Comparison of ENCODE assay signal across 8 cellular contexts in the genomic region with DNA sequence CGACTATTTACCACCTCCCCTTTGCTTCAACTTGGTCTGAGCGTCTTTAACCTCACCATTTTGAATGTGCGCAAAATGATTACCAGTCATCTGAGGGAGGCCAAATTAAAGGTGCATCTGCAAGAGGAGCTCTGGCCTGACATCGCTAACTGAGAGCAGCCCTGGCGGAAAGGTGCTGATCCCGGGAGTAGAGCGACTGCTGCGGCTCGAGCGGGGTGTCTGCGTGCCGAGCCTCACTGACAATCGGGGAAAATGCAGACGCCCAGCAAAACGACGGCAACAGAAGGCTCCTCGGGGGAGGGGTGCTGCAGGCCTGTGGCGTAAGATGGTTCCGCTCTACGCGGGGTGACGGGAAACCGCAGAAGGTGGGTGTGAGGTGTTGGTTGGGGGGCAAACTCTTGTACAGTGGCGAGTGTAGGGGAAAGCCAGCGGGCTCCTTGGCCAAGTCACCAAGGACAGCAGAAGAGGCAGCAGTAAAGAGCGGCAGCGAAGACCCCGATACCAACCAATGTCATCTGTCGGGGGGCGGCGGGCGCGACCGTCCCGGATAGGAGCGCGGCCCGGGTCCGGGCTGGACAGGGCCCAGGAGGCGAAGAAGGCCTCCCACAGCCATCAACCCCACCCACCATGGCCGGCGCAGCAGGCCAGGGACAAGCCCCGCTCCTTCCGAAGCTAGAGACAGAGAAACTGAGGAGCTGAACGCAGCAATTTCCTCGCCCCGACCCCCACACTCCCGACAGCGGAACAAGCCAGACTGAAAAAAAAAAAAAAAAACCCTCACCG. TPM values are rescaled to one million over a fixed set of nuclear protein-coding genes. Genes with fewer than 3 reads are reported as not detected.
DNase-seq lines count a peak whose midpoint lies in the region; ATAC-seq, FAIRE-seq and TF ChIP-seq lines count a peak whose summit lies in the region.

No MANE protein-coding gene starts in this region.

- ATAC-seq in HG02623 (IDR thresholded peaks at IDR 0.05; ENCODE audit: unreplicated experiment): peak; percentile 17

- FAIRE-seq in GM12892 (lab: Jason Lieb, UNC): peak; percentile 84

- H3K9me3 ChIP-seq in iPS DF 6.9 (ENCODE audit: control insufficient read depth, insufficient read depth, low read length): no peaks in the 10 kb centered on the region

- no peak overlapping the region for H3K27ac ChIP-seq in iPS DF 6.9 (ENCODE audit: low read length)

- DNase-seq in GM12892 (ENCODE audit: insufficient read length) (peak; percentile 41), NCI-H1092 treated with DMSO at 0.1 percent for 48 hours (lab: John Stamatoyannopoulos, UW) (peak; percentile 55), T1000 (lab: John Stamatoyannopoulos, UW) (peak; percentile 43), astrocyte of the hippocampus (ENCODE audit: low read depth, low spot score) (peak; percentile 77), iPS DF 6.9 (ENCODE audit: low read depth, low spot score) (no peak), skeletal muscle cell (ENCODE audit: low read depth) (peak; percentile 62), epidermal melanocyte (ENCODE audit: insufficient read length, low spot score) (no peak)

- H3K4me3 ChIP-seq in iPS DF 6.9 (ENCODE audit: low read length) (peak overlapping the region; percentile 60; the same call in 1 of the 2 replicates), skeletal muscle cell (ENCODE audit: low read depth, low read length) (peak overlapping the region; percentile 79)

- peak; percentile 82 for TF ChIP-seq POLR2A in GM12892 (IDR thresholded peaks at IDR 0.05; ENCODE audit: low read depth, low read length)

- H3K27me3 ChIP-seq in iPS DF 6.9 (ENCODE audit: control insufficient read depth, insufficient read depth, low read length): no peaks in the 10 kb centered on the region

- 0 out of 2 replicates have a peak, but pooled peaks cover 1% of the 10 kb centered on the region for H3K4me1 ChIP-seq in iPS DF 6.9 (ENCODE audit: control insufficient read depth, insufficient read depth, low read length)

- no CpG with 5 or more reads among the region's 50 CpGs for WGBS in iPS DF 6.9 (ENCODE audit: insufficient coverage, insufficient read length)

- H3K36me3 ChIP-seq in iPS DF 6.9 (ENCODE audit: control insufficient read depth, insufficient read depth, low read length): no peaks in the 10 kb centered on the region

RNA-seq across cellular contexts. Expression of a gene that starts 0.5 kb away (rescaled TPM):
- polyA plus RNA-seq in GM12892 (2012; ENCODE audit: missing spikeins): 52.4 TPM

Comparison
In these comparisons a context has a peak if more than half of its experiments do, and no peak if none do; other contexts are left out.
1. DNase-seq: peak in GM12892 (single experiment), NCI-H1092 treated with DMSO at 0.1 percent for 48 hours (single experiment), T1000 (single experiment), astrocyte of the hippocampus (single experiment) and skeletal muscle cell (single experiment); none in iPS DF 6.9 (single experiment) and epidermal melanocyte (single experiment).